29 cellular contexts compared by ENCODE assay signal in genomic region chr2:6512584-6512983, GRCh38.
"Had no signal": no experiment of that assay in that cellular context is flagged by ENCODE, and none has a peak within 500 bp of the region (broad histone marks: within the 10 kb centered on the region; RNA-seq: fewer than 3 reads in every experiment).

No MANE protein-coding gene starts in this region.

- ATAC-seq: stimulated activated effector memory CD8-positive, alpha-beta T cell treated with anti-CD3 and anti-CD28 coated beads, Interleukin-12 subunit alpha, Interleukin-12 subunit beta, amount 100 ng/mL, for 72 hours; stimulated activated memory B cell treated with anti-CD40 and anti-IgM and Interleukin-4, amounts not matched to agents 10 μg/mL and 1 μg/mL and 100 μg/mL, for 72 hours; stimulated activated naive B cell treated with anti-CD40 and anti-IgM and Interleukin-4, amounts not matched to agents 10 μg/mL and 1 μg/mL and 100 μg/mL, for 72 hours; stimulated activated naive CD8-positive, alpha-beta T cell treated with anti-CD3 and anti-CD28 coated beads, Interleukin-15, amount 100 ng/mL, for 72 hours; stimulated activated naive CD8-positive, alpha-beta T cell treated with anti-CD3 and anti-CD28 coated beads, Interleukin-15, Interleukin-2, amounts not matched to agents 100 U/mL and 50 U/mL, for 24 hours; upper lobe of right lung had no signal

- H3K27ac Mint-ChIP-seq: stimulated activated effector memory CD8-positive, alpha-beta T cell treated with anti-CD3 and anti-CD28 coated beads, Interleukin-12 subunit alpha, Interleukin-12 subunit beta, amount 100 ng/mL, for 72 hours; stimulated activated memory B cell treated with anti-CD40 and anti-IgM and Interleukin-4, amounts not matched to agents 10 μg/mL and 1 μg/mL and 100 μg/mL, for 72 hours; stimulated activated naive B cell treated with anti-CD40 and anti-IgM and Interleukin-4, amounts not matched to agents 10 μg/mL and 1 μg/mL and 100 μg/mL, for 72 hours; stimulated activated naive CD8-positive, alpha-beta T cell treated with anti-CD3 and anti-CD28 coated beads, Interleukin-15, amount 100 ng/mL, for 72 hours; stimulated activated naive CD8-positive, alpha-beta T cell treated with anti-CD3 and anti-CD28 coated beads, Interleukin-15, Interleukin-2, amounts not matched to agents 100 ng/mL and 50 ng/mL, for 24 hours; type B pancreatic cell had no signal

- H3K4me1 Mint-ChIP-seq: stimulated activated effector memory CD8-positive, alpha-beta T cell treated with anti-CD3 and anti-CD28 coated beads, Interleukin-12 subunit alpha, Interleukin-12 subunit beta, amount 100 ng/mL, for 72 hours; stimulated activated memory B cell treated with anti-CD40 and anti-IgM and Interleukin-4, amounts not matched to agents 10 μg/mL and 1 μg/mL and 100 μg/mL, for 72 hours; stimulated activated naive B cell treated with anti-CD40 and anti-IgM and Interleukin-4, amounts not matched to agents 10 μg/mL and 1 μg/mL and 100 μg/mL, for 72 hours; stimulated activated naive CD8-positive, alpha-beta T cell treated with anti-CD3 and anti-CD28 coated beads, Interleukin-15, amount 100 ng/mL, for 72 hours had no signal

- DNase-seq: stimulated activated CD4-positive, alpha-beta T cell treated with anti-CD3 and anti-CD28 coated beads, Interleukin-2, amount 100 ng/mL, for 48 hours; stimulated activated CD4-positive, alpha-beta T cell treated with anti-CD3 and anti-CD28 coated beads, Interleukin-4, amount 100 ng/mL, for 1 hour; stimulated activated CD4-positive, alpha-beta T cell treated with anti-CD3 and anti-CD28 coated beads, Interleukin-4, amount 100 ng/mL, for 24 hours; stimulated activated CD4-positive, alpha-beta T cell treated with anti-CD3 and anti-CD28 coated beads, Interleukin-4, amount 100 ng/mL, for 4 hours; stimulated activated CD8-positive, alpha-beta memory T cell treated with anti-CD3 and anti-CD28 coated beads, Interleukin-4, amount 100 ng/mL, for 48 hours; stimulated activated naive B cell treated with anti-CD40 and anti-IgM and Interleukin-4, amounts not matched to agents 10 μg/mL and 1 μg/mL and 100 μg/mL, for 72 hours; stimulated activated naive CD4-positive, alpha-beta T cell; stimulated activated naive CD4-positive, alpha-beta T cell treated with Interleukin-2 at 50 U/mL for 16 hours; stimulated activated naive CD8-positive, alpha-beta T cell treated with anti-CD3 and anti-CD28 coated beads, Interleukin-15, amount 100 ng/mL, for 72 hours; stimulated activated naive CD8-positive, alpha-beta T cell treated with anti-CD3 and anti-CD28 coated beads, Interleukin-15, Interleukin-2, amounts not matched to agents 100 U/mL and 50 U/mL, for 24 hours; stomach; substantia nigra; testis; thyroid gland; tibial artery; transverse colon; trophoblast cell; upper lobe of left lung; upper lobe of right lung; uterus had no signal

- H3K9me3 Mint-ChIP-seq: stimulated activated effector memory CD8-positive, alpha-beta T cell treated with anti-CD3 and anti-CD28 coated beads, Interleukin-12 subunit alpha, Interleukin-12 subunit beta, amount 100 ng/mL, for 72 hours; stimulated activated naive CD8-positive, alpha-beta T cell treated with anti-CD3 and anti-CD28 coated beads, Interleukin-15, amount 100 ng/mL, for 72 hours; stimulated activated naive CD8-positive, alpha-beta T cell treated with anti-CD3 and anti-CD28 coated beads, Interleukin-15, Interleukin-2, amounts not matched to agents 100 ng/mL and 50 ng/mL, for 24 hours; type B pancreatic cell had no signal

- H3K36me3 Mint-ChIP-seq: stimulated activated effector memory CD8-positive, alpha-beta T cell treated with anti-CD3 and anti-CD28 coated beads, Interleukin-12 subunit alpha, Interleukin-12 subunit beta, amount 100 ng/mL, for 72 hours; stimulated activated memory B cell treated with anti-CD40 and anti-IgM and Interleukin-4, amounts not matched to agents 10 μg/mL and 1 μg/mL and 100 μg/mL, for 72 hours; stimulated activated naive B cell treated with anti-CD40 and anti-IgM and Interleukin-4, amounts not matched to agents 10 μg/mL and 1 μg/mL and 100 μg/mL, for 72 hours; type B pancreatic cell had no signal

- H3K27me3 Mint-ChIP-seq: stimulated activated memory B cell treated with anti-CD40 and anti-IgM and Interleukin-4, amounts not matched to agents 10 μg/mL and 1 μg/mL and 100 μg/mL, for 72 hours; stimulated activated naive CD8-positive, alpha-beta T cell treated with anti-CD3 and anti-CD28 coated beads, Interleukin-15, Interleukin-2, amounts not matched to agents 100 ng/mL and 50 ng/mL, for 24 hours had no signal

- H3K4me3 ChIP-seq: stomach, suprapubic skin, testis, thoracic aorta, thyroid gland, tibial artery, tibial nerve, transverse colon, upper lobe of left lung, upper lobe of right lung, uterus, vagina had no signal

- H3K36me3 ChIP-seq: stomach, suprapubic skin, thoracic aorta, thyroid gland, tibial artery, tibial nerve, transverse colon, upper lobe of left lung, upper lobe of right lung, uterus, vagina had no signal

- H3K27ac ChIP-seq: stomach, suprapubic skin, testis, thoracic aorta, thyroid gland, tibial artery, tibial nerve, transverse colon, upper lobe of left lung, upper lobe of right lung, uterus, vagina had no signal

- H3K4me1 ChIP-seq: suprapubic skin, testis, thyroid gland, tibial artery, tibial nerve, transverse colon, upper lobe of left lung, upper lobe of right lung, uterus, vagina had no signal

- FAIRE-seq: urothelium cell line had no signal

- H3K9me3 ChIP-seq: stomach, suprapubic skin, testis, thoracic aorta, thyroid gland, tibial artery, tibial nerve, transverse colon, upper lobe of left lung, upper lobe of right lung, uterus, vagina had no signal

- H3K27me3 ChIP-seq: stomach, suprapubic skin, testis, thyroid gland, tibial artery, tibial nerve, transverse colon, upper lobe of left lung, upper lobe of right lung, uterus, vagina had no signal

- H3K4me3 Mint-ChIP-seq: stimulated activated effector memory CD8-positive, alpha-beta T cell treated with anti-CD3 and anti-CD28 coated beads, Interleukin-12 subunit alpha, Interleukin-12 subunit beta, amount 100 ng/mL, for 72 hours; stimulated activated memory B cell treated with anti-CD40 and anti-IgM and Interleukin-4, amounts not matched to agents 10 μg/mL and 1 μg/mL and 100 μg/mL, for 72 hours; stimulated activated naive B cell treated with anti-CD40 and anti-IgM and Interleukin-4, amounts not matched to agents 10 μg/mL and 1 μg/mL and 100 μg/mL, for 72 hours; stimulated activated naive CD8-positive, alpha-beta T cell treated with anti-CD3 and anti-CD28 coated beads, Interleukin-15, amount 100 ng/mL, for 72 hours; stimulated activated naive CD8-positive, alpha-beta T cell treated with anti-CD3 and anti-CD28 coated beads, Interleukin-15, Interleukin-2, amounts not matched to agents 100 ng/mL and 50 ng/mL, for 24 hours; type B pancreatic cell had no signal
